Comparison of ENCODE assay signal across 20 cellular contexts in genomic region chr1:13297216-13297931, GRCh38. TPM values are rescaled to one million over a fixed set of nuclear protein-coding genes. Genes with fewer than 3 reads are reported as not detected.
"Had no signal": no experiment of that assay in that cellular context is flagged by ENCODE, and none has a peak within 500 bp of the region (broad histone marks: within the 10 kb centered on the region; RNA-seq: fewer than 3 reads in every experiment).

No MANE protein-coding gene starts in this region.

RNA-seq across cellular contexts. Expression of gene PRAMEF33, which starts 6.0 kb away (rescaled TPM):
- total RNA-seq: activated naive CD4-positive, alpha-beta T cell treated with anti-CD3 and anti-CD28 coated beads for 36 hours; activated naive CD4-positive, alpha-beta T cell treated with anti-CD3 and anti-CD28 coated beads, Interleukin-2, amount 50 U/mL, for 72 hours; activated naive CD8-positive, alpha-beta T cell treated with anti-CD3 and anti-CD28 coated beads for 36 hours; activated naive CD8-positive, alpha-beta T cell treated with anti-CD3 and anti-CD28 coated beads, Interleukin-2, amount 10 ng/mL, durations not matched to agents 7 days and 5 days; activated T-cell treated with anti-CD3 and anti-CD28 coated beads, Interleukin-2, amount 50 U/mL, for 4 hours; activated T-cell treated with anti-CD3 and anti-CD28 coated beads, Interleukin-2, amount 50 U/mL, for 72 hours; activated T-helper 1 cell treated with anti-CD3 and anti-CD28 coated beads, Interleukin-12 subunit alpha, Interleukin-12 subunit beta, Interleukin-2, Interleukin-4 antibody, amounts not matched to agents 30 ng/mL and 10 ng/mL and 1 ng/mL, durations not matched to agents 14 hours and 24 hours and 36 hours; activated T-helper 17 cell treated with anti-CD3 and anti-CD28 coated beads, Interleukin-2, amount 50 U/mL, for 72 hours; activated T-helper 2 cell treated with anti-CD3 and anti-CD28 coated beads, Interferon-gamma antibody, Interleukin-2, Interleukin-4, amounts not matched to agents 10 μg/mL and 5 μg/mL and 100 μg/mL, durations not matched to agents 14 hours and 24 hours and 36 hours; adrenal gland; aorta; ascending aorta; astrocyte; body of pancreas; breast epithelium; bronchial epithelial cell; cardiac muscle cell; cardiac septum; cerebellum had no signal
- polyA plus RNA-seq: adipose tissue, adrenal gland, aorta, cardiac muscle cell had no signal

RNA-seq across cellular contexts. Expression of gene PRAMEF8, which starts 12.4 kb away (rescaled TPM):
- total RNA-seq: activated naive CD4-positive, alpha-beta T cell treated with anti-CD3 and anti-CD28 coated beads for 36 hours; activated naive CD4-positive, alpha-beta T cell treated with anti-CD3 and anti-CD28 coated beads, Interleukin-2, amount 50 U/mL, for 72 hours; activated naive CD8-positive, alpha-beta T cell treated with anti-CD3 and anti-CD28 coated beads for 36 hours; activated naive CD8-positive, alpha-beta T cell treated with anti-CD3 and anti-CD28 coated beads, Interleukin-2, amount 10 ng/mL, durations not matched to agents 7 days and 5 days; activated T-cell treated with anti-CD3 and anti-CD28 coated beads, Interleukin-2, amount 50 U/mL, for 4 hours; activated T-cell treated with anti-CD3 and anti-CD28 coated beads, Interleukin-2, amount 50 U/mL, for 72 hours; activated T-helper 1 cell treated with anti-CD3 and anti-CD28 coated beads, Interleukin-12 subunit alpha, Interleukin-12 subunit beta, Interleukin-2, Interleukin-4 antibody, amounts not matched to agents 30 ng/mL and 10 ng/mL and 1 ng/mL, durations not matched to agents 14 hours and 24 hours and 36 hours; activated T-helper 17 cell treated with anti-CD3 and anti-CD28 coated beads, Interleukin-2, amount 50 U/mL, for 72 hours; activated T-helper 2 cell treated with anti-CD3 and anti-CD28 coated beads, Interferon-gamma antibody, Interleukin-2, Interleukin-4, amounts not matched to agents 10 μg/mL and 5 μg/mL and 100 μg/mL, durations not matched to agents 14 hours and 24 hours and 36 hours; adrenal gland; aorta; ascending aorta; body of pancreas; breast epithelium; bronchial epithelial cell; cardiac muscle cell; cardiac septum; cerebellum had no signal
- polyA plus RNA-seq: adipose tissue, adrenal gland, aorta, cardiac muscle cell had no signal

RNA-seq across cellular contexts. Expression of gene PRAMEF15, which starts 18.0 kb away (rescaled TPM):
- total RNA-seq: activated naive CD4-positive, alpha-beta T cell treated with anti-CD3 and anti-CD28 coated beads for 36 hours; activated naive CD4-positive, alpha-beta T cell treated with anti-CD3 and anti-CD28 coated beads, Interleukin-2, amount 50 U/mL, for 72 hours; activated naive CD8-positive, alpha-beta T cell treated with anti-CD3 and anti-CD28 coated beads for 36 hours; activated naive CD8-positive, alpha-beta T cell treated with anti-CD3 and anti-CD28 coated beads, Interleukin-2, amount 10 ng/mL, durations not matched to agents 7 days and 5 days; activated T-cell treated with anti-CD3 and anti-CD28 coated beads, Interleukin-2, amount 50 U/mL, for 4 hours; activated T-cell treated with anti-CD3 and anti-CD28 coated beads, Interleukin-2, amount 50 U/mL, for 72 hours; activated T-helper 1 cell treated with anti-CD3 and anti-CD28 coated beads, Interleukin-12 subunit alpha, Interleukin-12 subunit beta, Interleukin-2, Interleukin-4 antibody, amounts not matched to agents 30 ng/mL and 10 ng/mL and 1 ng/mL, durations not matched to agents 14 hours and 24 hours and 36 hours; activated T-helper 17 cell treated with anti-CD3 and anti-CD28 coated beads, Interleukin-2, amount 50 U/mL, for 72 hours; activated T-helper 2 cell treated with anti-CD3 and anti-CD28 coated beads, Interferon-gamma antibody, Interleukin-2, Interleukin-4, amounts not matched to agents 10 μg/mL and 5 μg/mL and 100 μg/mL, durations not matched to agents 14 hours and 24 hours and 36 hours; adrenal gland; aorta; ascending aorta; astrocyte; body of pancreas; breast epithelium; bronchial epithelial cell; cardiac muscle cell; cardiac septum; cerebellum had no signal
- polyA plus RNA-seq: adipose tissue, adrenal gland, aorta, cardiac muscle cell had no signal

RNA-seq across cellular contexts. Expression of gene PRAMEF5, which starts 43.4 kb away (rescaled TPM):
- total RNA-seq: activated naive CD4-positive, alpha-beta T cell treated with anti-CD3 and anti-CD28 coated beads for 36 hours; activated naive CD4-positive, alpha-beta T cell treated with anti-CD3 and anti-CD28 coated beads, Interleukin-2, amount 50 U/mL, for 72 hours; activated naive CD8-positive, alpha-beta T cell treated with anti-CD3 and anti-CD28 coated beads for 36 hours; activated naive CD8-positive, alpha-beta T cell treated with anti-CD3 and anti-CD28 coated beads, Interleukin-2, amount 10 ng/mL, durations not matched to agents 7 days and 5 days; activated T-cell treated with anti-CD3 and anti-CD28 coated beads, Interleukin-2, amount 50 U/mL, for 4 hours; activated T-cell treated with anti-CD3 and anti-CD28 coated beads, Interleukin-2, amount 50 U/mL, for 72 hours; activated T-helper 1 cell treated with anti-CD3 and anti-CD28 coated beads, Interleukin-12 subunit alpha, Interleukin-12 subunit beta, Interleukin-2, Interleukin-4 antibody, amounts not matched to agents 30 ng/mL and 10 ng/mL and 1 ng/mL, durations not matched to agents 14 hours and 24 hours and 36 hours; activated T-helper 17 cell treated with anti-CD3 and anti-CD28 coated beads, Interleukin-2, amount 50 U/mL, for 72 hours; activated T-helper 2 cell treated with anti-CD3 and anti-CD28 coated beads, Interferon-gamma antibody, Interleukin-2, Interleukin-4, amounts not matched to agents 10 μg/mL and 5 μg/mL and 100 μg/mL, durations not matched to agents 14 hours and 24 hours and 36 hours; adrenal gland; aorta; ascending aorta; astrocyte; body of pancreas; breast epithelium; bronchial epithelial cell; cardiac muscle cell; cardiac septum; cerebellum had no signal
- polyA plus RNA-seq: adipose tissue, adrenal gland, aorta, cardiac muscle cell had no signal

RNA-seq across cellular contexts. Expression of gene PRAMEF14, which starts 49.6 kb away (rescaled TPM):
- total RNA-seq: activated naive CD4-positive, alpha-beta T cell treated with anti-CD3 and anti-CD28 coated beads for 36 hours; activated naive CD4-positive, alpha-beta T cell treated with anti-CD3 and anti-CD28 coated beads, Interleukin-2, amount 50 U/mL, for 72 hours; activated naive CD8-positive, alpha-beta T cell treated with anti-CD3 and anti-CD28 coated beads for 36 hours; activated naive CD8-positive, alpha-beta T cell treated with anti-CD3 and anti-CD28 coated beads, Interleukin-2, amount 10 ng/mL, durations not matched to agents 7 days and 5 days; activated T-cell treated with anti-CD3 and anti-CD28 coated beads, Interleukin-2, amount 50 U/mL, for 4 hours; activated T-cell treated with anti-CD3 and anti-CD28 coated beads, Interleukin-2, amount 50 U/mL, for 72 hours; activated T-helper 1 cell treated with anti-CD3 and anti-CD28 coated beads, Interleukin-12 subunit alpha, Interleukin-12 subunit beta, Interleukin-2, Interleukin-4 antibody, amounts not matched to agents 30 ng/mL and 10 ng/mL and 1 ng/mL, durations not matched to agents 14 hours and 24 hours and 36 hours; activated T-helper 17 cell treated with anti-CD3 and anti-CD28 coated beads, Interleukin-2, amount 50 U/mL, for 72 hours; activated T-helper 2 cell treated with anti-CD3 and anti-CD28 coated beads, Interferon-gamma antibody, Interleukin-2, Interleukin-4, amounts not matched to agents 10 μg/mL and 5 μg/mL and 100 μg/mL, durations not matched to agents 14 hours and 24 hours and 36 hours; adrenal gland; aorta; ascending aorta; body of pancreas; breast epithelium; bronchial epithelial cell; cardiac muscle cell; cardiac septum; cerebellum had no signal
- polyA plus RNA-seq: adipose tissue, adrenal gland, aorta, cardiac muscle cell had no signal
